Comparison of ENCODE assay signal across 1 cellular context in genomic region chr1:220094016-220094911, GRCh38.
A peak's percentile ranks its signal among the peaks of the same experiment; 100 is the strongest.
TF ChIP-seq lines count a peak whose summit lies in the region.

Gene IARS2 (plus strand): TSS chr1:220094132. CDS start chr1:220094217, 85 bp downstream.

TF ChIP-seq in HepG2, 621 proteins besides CTCF, POLR2A, EP300 and RAD21 (continued from another document and continues in another):
- TF ChIP-seq ZBTB10 (CRISPR knock-in tag; IDR thresholded peaks at IDR 0.05; ENCODE audit: borderline replicate concordance), result peak; percentile 85
- TF ChIP-seq ZNF800 (CRISPR knock-in tag; IDR thresholded peaks at IDR 0.05), result peak; percentile 49
- no peak for TF ChIP-seq MBNL3 (CRISPR knock-in tag; conservative IDR thresholded peaks at IDR 0.05)
- no peak; the same call in 1 of the 2 replicates for TF ChIP-seq ZNF558 (CRISPR knock-in tag; IDR thresholded peaks at IDR 0.05; ENCODE audit: borderline replicate concordance)
- TF ChIP-seq PHF8 (CRISPR knock-in tag; IDR thresholded peaks at IDR 0.05), result peak; percentile 97
- no peak for TF ChIP-seq TBX3 (IDR thresholded peaks at IDR 0.05; ENCODE audit: borderline replicate concordance)
- TF ChIP-seq, protein P1, sequence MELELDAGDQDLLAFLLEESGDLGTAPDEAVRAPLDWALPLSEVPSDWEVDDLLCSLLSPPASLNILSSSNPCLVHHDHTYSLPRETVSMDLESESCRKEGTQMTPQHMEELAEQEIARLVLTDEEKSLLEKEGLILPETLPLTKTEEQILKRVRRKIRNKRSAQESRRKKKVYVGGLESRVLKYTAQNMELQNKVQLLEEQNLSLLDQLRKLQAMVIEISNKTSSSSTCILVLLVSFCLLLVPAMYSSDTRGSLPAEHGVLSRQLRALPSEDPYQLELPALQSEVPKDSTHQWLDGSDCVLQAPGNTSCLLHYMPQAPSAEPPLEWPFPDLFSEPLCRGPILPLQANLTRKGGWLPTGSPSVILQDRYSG (CRISPR knock-in tag; IDR thresholded peaks at IDR 0.05), result 0 out of 2 replicates have a peak, but pooled peaks have one; percentile 28
- 0 out of 2 replicates have a peak, but pooled peaks have one; percentile 84 for TF ChIP-seq PAX8 (CRISPR knock-in tag; IDR thresholded peaks at IDR 0.05; ENCODE audit: borderline replicate concordance)
- TF ChIP-seq ZFP62 (CRISPR knock-in tag; IDR thresholded peaks at IDR 0.05), result no peak
- TF ChIP-seq CEBPG (CRISPR knock-in tag; IDR thresholded peaks at IDR 0.05), result no peak
- TF ChIP-seq, protein P2, sequence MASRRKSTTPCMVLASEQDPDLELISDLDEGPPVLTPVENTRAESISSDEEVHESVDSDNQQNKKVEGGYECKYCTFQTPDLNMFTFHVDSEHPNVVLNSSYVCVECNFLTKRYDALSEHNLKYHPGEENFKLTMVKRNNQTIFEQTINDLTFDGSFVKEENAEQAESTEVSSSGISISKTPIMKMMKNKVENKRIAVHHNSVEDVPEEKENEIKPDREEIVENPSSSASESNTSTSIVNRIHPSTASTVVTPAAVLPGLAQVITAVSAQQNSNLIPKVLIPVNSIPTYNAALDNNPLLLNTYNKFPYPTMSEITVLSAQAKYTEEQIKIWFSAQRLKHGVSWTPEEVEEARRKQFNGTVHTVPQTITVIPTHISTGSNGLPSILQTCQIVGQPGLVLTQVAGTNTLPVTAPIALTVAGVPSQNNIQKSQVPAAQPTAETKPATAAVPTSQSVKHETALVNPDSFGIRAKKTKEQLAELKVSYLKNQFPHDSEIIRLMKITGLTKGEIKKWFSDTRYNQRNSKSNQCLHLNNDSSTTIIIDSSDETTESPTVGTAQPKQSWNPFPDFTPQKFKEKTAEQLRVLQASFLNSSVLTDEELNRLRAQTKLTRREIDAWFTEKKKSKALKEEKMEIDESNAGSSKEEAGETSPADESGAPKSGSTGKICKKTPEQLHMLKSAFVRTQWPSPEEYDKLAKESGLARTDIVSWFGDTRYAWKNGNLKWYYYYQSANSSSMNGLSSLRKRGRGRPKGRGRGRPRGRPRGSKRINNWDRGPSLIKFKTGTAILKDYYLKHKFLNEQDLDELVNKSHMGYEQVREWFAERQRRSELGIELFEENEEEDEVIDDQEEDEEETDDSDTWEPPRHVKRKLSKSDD (CRISPR knock-in tag; IDR thresholded peaks at IDR 0.05; ENCODE audit: low read depth), result no peak
- no peak for TF ChIP-seq CREB1 (IDR thresholded peaks at IDR 0.05)
- TF ChIP-seq CREB1 (CRISPR knock-in tag; IDR thresholded peaks at IDR 0.05), result no peak
- TF ChIP-seq ZNF7 (CRISPR knock-in tag; IDR thresholded peaks at IDR 0.05), result no peak
- TF ChIP-seq, protein P3, sequence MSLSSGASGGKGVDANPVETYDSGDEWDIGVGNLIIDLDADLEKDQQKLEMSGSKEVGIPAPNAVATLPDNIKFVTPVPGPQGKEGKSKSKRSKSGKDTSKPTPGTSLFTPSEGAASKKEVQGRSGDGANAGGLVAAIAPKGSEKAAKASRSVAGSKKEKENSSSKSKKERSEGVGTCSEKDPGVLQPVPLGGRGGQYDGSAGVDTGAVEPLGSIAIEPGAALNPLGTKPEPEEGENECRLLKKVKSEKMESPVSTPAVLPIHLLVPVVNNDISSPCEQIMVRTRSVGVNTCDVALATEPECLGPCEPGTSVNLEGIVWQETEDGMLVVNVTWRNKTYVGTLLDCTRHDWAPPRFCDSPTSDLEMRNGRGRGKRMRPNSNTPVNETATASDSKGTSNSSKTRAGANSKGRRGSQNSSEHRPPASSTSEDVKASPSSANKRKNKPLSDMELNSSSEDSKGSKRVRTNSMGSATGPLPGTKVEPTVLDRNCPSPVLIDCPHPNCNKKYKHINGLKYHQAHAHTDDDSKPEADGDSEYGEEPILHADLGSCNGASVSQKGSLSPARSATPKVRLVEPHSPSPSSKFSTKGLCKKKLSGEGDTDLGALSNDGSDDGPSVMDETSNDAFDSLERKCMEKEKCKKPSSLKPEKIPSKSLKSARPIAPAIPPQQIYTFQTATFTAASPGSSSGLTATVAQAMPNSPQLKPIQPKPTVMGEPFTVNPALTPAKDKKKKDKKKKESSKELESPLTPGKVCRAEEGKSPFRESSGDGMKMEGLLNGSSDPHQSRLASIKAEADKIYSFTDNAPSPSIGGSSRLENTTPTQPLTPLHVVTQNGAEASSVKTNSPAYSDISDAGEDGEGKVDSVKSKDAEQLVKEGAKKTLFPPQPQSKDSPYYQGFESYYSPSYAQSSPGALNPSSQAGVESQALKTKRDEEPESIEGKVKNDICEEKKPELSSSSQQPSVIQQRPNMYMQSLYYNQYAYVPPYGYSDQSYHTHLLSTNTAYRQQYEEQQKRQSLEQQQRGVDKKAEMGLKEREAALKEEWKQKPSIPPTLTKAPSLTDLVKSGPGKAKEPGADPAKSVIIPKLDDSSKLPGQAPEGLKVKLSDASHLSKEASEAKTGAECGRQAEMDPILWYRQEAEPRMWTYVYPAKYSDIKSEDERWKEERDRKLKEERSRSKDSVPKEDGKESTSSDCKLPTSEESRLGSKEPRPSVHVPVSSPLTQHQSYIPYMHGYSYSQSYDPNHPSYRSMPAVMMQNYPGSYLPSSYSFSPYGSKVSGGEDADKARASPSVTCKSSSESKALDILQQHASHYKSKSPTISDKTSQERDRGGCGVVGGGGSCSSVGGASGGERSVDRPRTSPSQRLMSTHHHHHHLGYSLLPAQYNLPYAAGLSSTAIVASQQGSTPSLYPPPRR (CRISPR knock-in tag; IDR thresholded peaks at IDR 0.05; ENCODE audit: borderline replicate concordance), result no peak
- peak; percentile 82; the same call in 1 of the 2 replicates for TF ChIP-seq SRY (CRISPR knock-in tag; IDR thresholded peaks at IDR 0.05)
- no peak for TF ChIP-seq ZFP82 (CRISPR knock-in tag; IDR thresholded peaks at IDR 0.05; ENCODE audit: borderline replicate concordance)
- no peak for TF ChIP-seq ZNF12 (CRISPR knock-in tag; IDR thresholded peaks at IDR 0.05)
- no peak for TF ChIP-seq PLSCR1 (CRISPR knock-in tag; IDR thresholded peaks at IDR 0.05; ENCODE audit: borderline replicate concordance)
- TF ChIP-seq MZF1 (CRISPR knock-in tag; IDR thresholded peaks at IDR 0.05; ENCODE audit: borderline replicate concordance), result no peak
- no peak for TF ChIP-seq ESRRA (CRISPR knock-in tag; IDR thresholded peaks at IDR 0.05; ENCODE audit: low read depth)
- no peak; the same call in 1 of the 2 replicates for TF ChIP-seq ARID5B (CRISPR knock-in tag; IDR thresholded peaks at IDR 0.05)
- TF ChIP-seq ZNF557 (CRISPR knock-in tag; IDR thresholded peaks at IDR 0.05), result no peak
- TF ChIP-seq, protein P4, sequence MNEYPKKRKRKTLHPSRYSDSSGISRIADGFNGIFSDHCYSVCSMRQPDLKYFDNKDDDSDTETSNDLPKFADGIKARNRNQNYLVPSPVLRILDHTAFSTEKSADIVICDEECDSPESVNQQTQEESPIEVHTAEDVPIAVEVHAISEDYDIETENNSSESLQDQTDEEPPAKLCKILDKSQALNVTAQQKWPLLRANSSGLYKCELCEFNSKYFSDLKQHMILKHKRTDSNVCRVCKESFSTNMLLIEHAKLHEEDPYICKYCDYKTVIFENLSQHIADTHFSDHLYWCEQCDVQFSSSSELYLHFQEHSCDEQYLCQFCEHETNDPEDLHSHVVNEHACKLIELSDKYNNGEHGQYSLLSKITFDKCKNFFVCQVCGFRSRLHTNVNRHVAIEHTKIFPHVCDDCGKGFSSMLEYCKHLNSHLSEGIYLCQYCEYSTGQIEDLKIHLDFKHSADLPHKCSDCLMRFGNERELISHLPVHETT (CRISPR knock-in tag; conservative IDR thresholded peaks at IDR 0.05), result no peak; the same call in 1 of the 2 replicates
- TF ChIP-seq, protein P5, sequence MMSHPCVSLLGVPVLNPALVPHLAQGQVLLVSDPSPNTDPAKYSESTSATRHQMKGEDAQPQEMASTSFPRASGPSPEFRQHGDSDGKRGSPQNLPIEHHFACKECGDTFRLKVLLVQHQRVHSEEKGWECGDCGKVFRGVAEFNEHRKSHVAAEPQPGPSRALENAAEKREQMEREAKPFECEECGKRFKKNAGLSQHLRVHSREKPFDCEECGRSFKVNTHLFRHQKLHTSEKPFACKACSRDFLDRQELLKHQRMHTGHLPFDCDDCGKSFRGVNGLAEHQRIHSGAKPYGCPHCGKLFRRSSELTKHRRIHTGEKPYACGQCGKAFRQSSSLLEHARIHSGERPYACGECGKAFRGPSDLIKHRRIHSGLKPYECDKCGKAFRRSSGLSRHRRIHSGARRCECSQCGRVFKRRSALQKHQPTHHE (CRISPR knock-in tag; IDR thresholded peaks at IDR 0.05; ENCODE audit: borderline replicate concordance), result no peak
- TF ChIP-seq HOXD1 (CRISPR knock-in tag; IDR thresholded peaks at IDR 0.05), result peak; percentile 5; the same call in 1 of the 2 replicates
- TF ChIP-seq ZNF547 (CRISPR knock-in tag; IDR thresholded peaks at IDR 0.05), result peak; percentile 86
- TF ChIP-seq ERF (CRISPR knock-in tag; IDR thresholded peaks at IDR 0.05), result no peak
- no peak for TF ChIP-seq ZNF431 (CRISPR knock-in tag; IDR thresholded peaks at IDR 0.05; ENCODE audit: borderline replicate concordance, low read depth)
- TF ChIP-seq EED (CRISPR knock-in tag; IDR thresholded peaks at IDR 0.05), result no peak
- TF ChIP-seq ZNF749 (CRISPR knock-in tag; IDR thresholded peaks at IDR 0.05; ENCODE audit: borderline replicate concordance), result 0 out of 2 replicates have a peak, but pooled peaks have one; percentile 65
